ENCODE assay signal across 1 cellular context in the genomic region with DNA sequence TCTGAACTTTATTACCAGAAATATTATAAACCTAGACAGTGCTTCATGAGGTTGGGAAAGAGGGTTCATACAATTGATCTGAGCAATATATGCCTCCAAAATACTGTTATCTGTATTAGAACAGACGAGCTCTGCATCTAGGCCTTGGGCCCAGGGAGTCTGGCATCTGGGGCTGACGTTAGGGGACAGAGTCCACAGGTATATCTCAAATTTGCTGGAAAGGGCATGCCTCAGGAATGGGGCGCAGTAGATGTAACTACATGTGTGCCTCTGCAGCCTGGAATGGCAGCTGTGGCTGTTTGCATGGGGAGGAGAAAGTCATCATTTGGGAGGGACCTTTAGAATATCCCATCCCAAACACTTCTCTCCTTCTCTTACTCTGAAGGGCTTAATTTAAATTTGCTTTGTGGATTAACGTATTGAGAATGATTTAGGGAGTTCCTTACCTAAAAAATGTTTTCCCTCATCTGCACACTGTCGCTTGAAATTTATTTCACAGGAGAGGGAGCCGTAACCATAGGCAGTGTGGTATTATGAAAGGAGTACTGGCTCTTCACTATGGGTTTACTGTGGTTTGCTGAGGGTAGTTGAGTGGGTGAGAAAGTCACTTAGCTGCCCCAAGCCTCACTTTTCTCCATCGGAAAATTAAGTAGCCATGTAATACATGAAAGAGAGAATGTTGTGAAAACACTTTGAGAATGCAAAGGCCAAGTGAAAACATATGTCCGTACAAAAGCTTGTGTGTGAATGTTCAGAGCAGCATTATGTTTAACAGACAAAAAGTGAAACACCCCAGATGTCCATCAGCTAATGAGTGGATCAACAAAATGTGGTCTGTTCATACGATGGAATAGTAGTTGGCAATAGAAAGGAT.
TF ChIP-seq lines count a peak whose summit lies in the region.

No MANE protein-coding gene starts in this region.

TF ChIP-seq in SK-N-SH treated with all-trans-retinoic acid at 6 μM for 48 hours, 23 proteins besides CTCF, POLR2A, EP300 and RAD21:
- TF ChIP-seq, protein P1, sequence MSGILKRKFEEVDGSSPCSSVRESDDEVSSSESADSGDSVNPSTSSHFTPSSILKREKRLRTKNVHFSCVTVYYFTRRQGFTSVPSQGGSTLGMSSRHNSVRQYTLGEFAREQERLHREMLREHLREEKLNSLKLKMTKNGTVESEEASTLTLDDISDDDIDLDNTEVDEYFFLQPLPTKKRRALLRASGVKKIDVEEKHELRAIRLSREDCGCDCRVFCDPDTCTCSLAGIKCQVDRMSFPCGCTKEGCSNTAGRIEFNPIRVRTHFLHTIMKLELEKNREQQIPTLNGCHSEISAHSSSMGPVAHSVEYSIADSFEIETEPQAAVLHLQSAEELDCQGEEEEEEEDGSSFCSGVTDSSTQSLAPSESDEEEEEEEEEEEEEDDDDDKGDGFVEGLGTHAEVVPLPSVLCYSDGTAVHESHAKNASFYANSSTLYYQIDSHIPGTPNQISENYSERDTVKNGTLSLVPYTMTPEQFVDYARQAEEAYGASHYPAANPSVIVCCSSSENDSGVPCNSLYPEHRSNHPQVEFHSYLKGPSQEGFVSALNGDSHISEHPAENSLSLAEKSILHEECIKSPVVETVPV (CRISPR knock-in tag; IDR thresholded peaks at IDR 0.05): no peak
- TF ChIP-seq GLIS3 (CRISPR knock-in tag; IDR thresholded peaks at IDR 0.05) (no peak), ARNTL (CRISPR knock-in tag; IDR thresholded peaks at IDR 0.05; ENCODE audit: borderline replicate concordance, low read depth) (no peak), RARB (CRISPR knock-in tag; IDR thresholded peaks at IDR 0.05) (no peak), ZNF565 (CRISPR knock-in tag; conservative IDR thresholded peaks at IDR 0.05; ENCODE audit: low read depth) (no peak), TOX (CRISPR knock-in tag; IDR thresholded peaks at IDR 0.05; ENCODE audit: borderline replicate concordance) (no peak), PPARA (CRISPR knock-in tag; IDR thresholded peaks at IDR 0.05; ENCODE audit: borderline replicate concordance) (no peak), ZC3H10 (CRISPR knock-in tag; IDR thresholded peaks at IDR 0.05) (no peak), ZFP30 (CRISPR knock-in tag; IDR thresholded peaks at IDR 0.05) (no peak), OSR1 (CRISPR knock-in tag; IDR thresholded peaks at IDR 0.05) (no peak), TCF4 (CRISPR knock-in tag; IDR thresholded peaks at IDR 0.05; ENCODE audit: borderline replicate concordance) (no peak), SNAI2 (CRISPR knock-in tag; IDR thresholded peaks at IDR 0.05) (no peak), ESRRG (CRISPR knock-in tag; IDR thresholded peaks at IDR 0.05) (no peak)
- TF ChIP-seq, protein P2, sequence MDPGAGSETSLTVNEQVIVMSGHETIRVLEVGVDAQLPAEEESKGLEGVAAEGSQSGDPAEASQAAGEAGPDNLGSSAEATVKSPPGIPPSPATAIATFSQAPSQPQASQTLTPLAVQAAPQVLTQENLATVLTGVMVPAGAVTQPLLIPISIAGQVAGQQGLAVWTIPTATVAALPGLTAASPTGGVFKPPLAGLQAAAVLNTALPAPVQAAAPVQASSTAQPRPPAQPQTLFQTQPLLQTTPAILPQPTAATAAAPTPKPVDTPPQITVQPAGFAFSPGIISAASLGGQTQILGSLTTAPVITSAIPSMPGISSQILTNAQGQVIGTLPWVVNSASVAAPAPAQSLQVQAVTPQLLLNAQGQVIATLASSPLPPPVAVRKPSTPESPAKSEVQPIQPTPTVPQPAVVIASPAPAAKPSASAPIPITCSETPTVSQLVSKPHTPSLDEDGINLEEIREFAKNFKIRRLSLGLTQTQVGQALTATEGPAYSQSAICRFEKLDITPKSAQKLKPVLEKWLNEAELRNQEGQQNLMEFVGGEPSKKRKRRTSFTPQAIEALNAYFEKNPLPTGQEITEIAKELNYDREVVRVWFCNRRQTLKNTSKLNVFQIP (CRISPR knock-in tag; IDR thresholded peaks at IDR 0.05; ENCODE audit: borderline replicate concordance, low read depth): no peak
- TF ChIP-seq, protein P3, sequence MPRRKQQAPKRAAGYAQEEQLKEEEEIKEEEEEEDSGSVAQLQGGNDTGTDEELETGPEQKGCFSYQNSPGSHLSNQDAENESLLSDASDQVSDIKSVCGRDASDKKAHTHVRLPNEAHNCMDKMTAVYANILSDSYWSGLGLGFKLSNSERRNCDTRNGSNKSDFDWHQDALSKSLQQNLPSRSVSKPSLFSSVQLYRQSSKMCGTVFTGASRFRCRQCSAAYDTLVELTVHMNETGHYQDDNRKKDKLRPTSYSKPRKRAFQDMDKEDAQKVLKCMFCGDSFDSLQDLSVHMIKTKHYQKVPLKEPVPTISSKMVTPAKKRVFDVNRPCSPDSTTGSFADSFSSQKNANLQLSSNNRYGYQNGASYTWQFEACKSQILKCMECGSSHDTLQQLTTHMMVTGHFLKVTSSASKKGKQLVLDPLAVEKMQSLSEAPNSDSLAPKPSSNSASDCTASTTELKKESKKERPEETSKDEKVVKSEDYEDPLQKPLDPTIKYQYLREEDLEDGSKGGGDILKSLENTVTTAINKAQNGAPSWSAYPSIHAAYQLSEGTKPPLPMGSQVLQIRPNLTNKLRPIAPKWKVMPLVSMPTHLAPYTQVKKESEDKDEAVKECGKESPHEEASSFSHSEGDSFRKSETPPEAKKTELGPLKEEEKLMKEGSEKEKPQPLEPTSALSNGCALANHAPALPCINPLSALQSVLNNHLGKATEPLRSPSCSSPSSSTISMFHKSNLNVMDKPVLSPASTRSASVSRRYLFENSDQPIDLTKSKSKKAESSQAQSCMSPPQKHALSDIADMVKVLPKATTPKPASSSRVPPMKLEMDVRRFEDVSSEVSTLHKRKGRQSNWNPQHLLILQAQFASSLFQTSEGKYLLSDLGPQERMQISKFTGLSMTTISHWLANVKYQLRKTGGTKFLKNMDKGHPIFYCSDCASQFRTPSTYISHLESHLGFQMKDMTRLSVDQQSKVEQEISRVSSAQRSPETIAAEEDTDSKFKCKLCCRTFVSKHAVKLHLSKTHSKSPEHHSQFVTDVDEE (CRISPR knock-in tag; IDR thresholded peaks at IDR 0.05): no peak
- TF ChIP-seq, protein P4, sequence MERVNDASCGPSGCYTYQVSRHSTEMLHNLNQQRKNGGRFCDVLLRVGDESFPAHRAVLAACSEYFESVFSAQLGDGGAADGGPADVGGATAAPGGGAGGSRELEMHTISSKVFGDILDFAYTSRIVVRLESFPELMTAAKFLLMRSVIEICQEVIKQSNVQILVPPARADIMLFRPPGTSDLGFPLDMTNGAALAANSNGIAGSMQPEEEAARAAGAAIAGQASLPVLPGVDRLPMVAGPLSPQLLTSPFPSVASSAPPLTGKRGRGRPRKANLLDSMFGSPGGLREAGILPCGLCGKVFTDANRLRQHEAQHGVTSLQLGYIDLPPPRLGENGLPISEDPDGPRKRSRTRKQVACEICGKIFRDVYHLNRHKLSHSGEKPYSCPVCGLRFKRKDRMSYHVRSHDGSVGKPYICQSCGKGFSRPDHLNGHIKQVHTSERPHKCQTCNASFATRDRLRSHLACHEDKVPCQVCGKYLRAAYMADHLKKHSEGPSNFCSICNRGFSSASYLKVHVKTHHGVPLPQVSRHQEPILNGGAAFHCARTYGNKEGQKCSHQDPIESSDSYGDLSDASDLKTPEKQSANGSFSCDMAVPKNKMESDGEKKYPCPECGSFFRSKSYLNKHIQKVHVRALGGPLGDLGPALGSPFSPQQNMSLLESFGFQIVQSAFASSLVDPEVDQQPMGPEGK (CRISPR knock-in tag; IDR thresholded peaks at IDR 0.05; ENCODE audit: borderline replicate concordance): no peak
